ENCODE assay signal across 11 cellular contexts in genomic region chr20:38871560-38871953, GRCh38. TPM values are rescaled to one million over a fixed set of nuclear protein-coding genes. Genes with fewer than 3 reads are reported as not detected.
A peak's percentile ranks its signal among the peaks of the same experiment; 100 is the strongest.
DNase-seq lines count a peak whose midpoint lies in the region; ATAC-seq and TF ChIP-seq lines count a peak whose summit lies in the region.
"Had no signal": no experiment of that assay in that cellular context is flagged by ENCODE, and none has a peak within 500 bp of the region (broad histone marks: within the 10 kb centered on the region; RNA-seq: fewer than 3 reads in every experiment).

No MANE protein-coding gene starts in this region.

- peaks cover 67% of the 10 kb centered on the region for H3K79me2 ChIP-seq in DOHH2 (ENCODE audit: control insufficient read depth, low read length)

- no peaks in the 10 kb centered on the region for H4K20me1 ChIP-seq in DOHH2 (ENCODE audit: control insufficient read depth, insufficient read depth, low read depth, low read length)

- no peaks in the 10 kb centered on the region for H3K9me3 ChIP-seq in CD4-positive, CD25-positive, alpha-beta regulatory T cell (ENCODE audit: control insufficient read depth in 2 of 2, low read length in 2 of 2)
- H3K9me3 ChIP-seq in DOHH2 (ENCODE audit: control insufficient read depth, insufficient read depth, low read length) (no peaks in the 10 kb centered on the region), mucosa of rectum (ENCODE audit: control insufficient read depth in 2 of 2, low read length in 2 of 2) (no peaks in the 10 kb centered on the region)
- H3K9me3 ChIP-seq: mucosa of descending colon had no signal

- H3K4me2 ChIP-seq in DOHH2 (ENCODE audit: low read length), result peak overlapping the region; percentile 84

- peaks cover 26 to 92% (median 68%) of the 10 kb centered on the region in 4 donors for H3K4me1 Mint-ChIP-seq in CD4-positive, CD25-positive, alpha-beta regulatory T cell
- H3K4me1 Mint-ChIP-seq in activated T-helper 1 cell treated with anti-CD3 and anti-CD28 coated beads, Interleukin-12 subunit alpha, Interleukin-12 subunit beta, Interleukin-2, Interleukin-4 antibody, amounts not matched to agents 30 ng/mL and 10 ng/mL and 1 ng/mL, durations not matched to agents 14 hours and 24 hours and 36 hours (ENCODE audit: low read depth), result peaks cover 89% of the 10 kb centered on the region

- H3K27ac ChIP-seq in CD4-positive, CD25-positive, alpha-beta regulatory T cell (ENCODE audit: insufficient read depth, low read length, poor library complexity, severe bottlenecking), result peak overlapping the region; percentile 81
- H3K27ac ChIP-seq in DOHH2 (ENCODE audit: low read depth, low read length) (peak overlapping the region; percentile 98), mucosa of rectum (ENCODE audit: low read depth in 2 of 2, low read length in 2 of 2) (peak overlapping the region; percentile 90)

- intact Hi-C loops in activated T-helper 1 cell treated with anti-CD3 and anti-CD28 coated beads, Interleukin-12 subunit alpha, Interleukin-12 subunit beta, Interleukin-2, Interleukin-4 antibody, amounts not matched to agents 30 ng/mL and 10 ng/mL and 1 ng/mL, durations not matched to agents 14 hours and 24 hours and 36 hours (cut with micrococcal nuclease), result no loop called here

- H3K4me1 ChIP-seq in CD4-positive, CD25-positive, alpha-beta regulatory T cell (ENCODE audit: control insufficient read depth, insufficient read depth, low read length, poor library complexity, severe bottlenecking), result peaks cover 67% of the 10 kb centered on the region
- H3K4me1 ChIP-seq in DOHH2 (ENCODE audit: control insufficient read depth, low read length) (peaks cover 93% of the 10 kb centered on the region), mucosa of rectum (ENCODE audit: control insufficient read depth in 2 of 2, insufficient read depth in 2 of 2, low read length in 2 of 2) (peaks cover 47 to 51% of the 10 kb centered on the region in 2 donors)

- ATAC-seq in CD4-positive, CD25-positive, alpha-beta regulatory T cell (ENCODE audit: low read depth in 2 of 2), result no peak
- ATAC-seq in GM19397 (IDR thresholded peaks at IDR 0.05; ENCODE audit: unreplicated experiment), result no peak

- no peaks in the 10 kb centered on the region for H3K36me3 ChIP-seq in CD4-positive, CD25-positive, alpha-beta regulatory T cell (ENCODE audit: control insufficient read depth, insufficient read depth, low read length)
- H3K36me3 ChIP-seq in DOHH2 (ENCODE audit: control insufficient read depth, low read length) (peaks cover 24% of the 10 kb centered on the region), mucosa of rectum (ENCODE audit: control insufficient read depth in 2 of 2, insufficient read depth in 2 of 2, low read length in 2 of 2) (no peaks in the 10 kb centered on the region)

- peak overlapping the region in 1 of 2 donors; percentile 21 for H3K9ac ChIP-seq in mucosa of rectum (ENCODE audit: low read depth in 1 of 2, low read length in 2 of 2)

- H3K27me3 Mint-ChIP-seq in CD4-positive, CD25-positive, alpha-beta regulatory T cell, result peaks cover 5% of the 10 kb centered on the region
- H3K27me3 Mint-ChIP-seq in activated T-helper 1 cell treated with anti-CD3 and anti-CD28 coated beads, Interleukin-12 subunit alpha, Interleukin-12 subunit beta, Interleukin-2, Interleukin-4 antibody, amounts not matched to agents 30 ng/mL and 10 ng/mL and 1 ng/mL, durations not matched to agents 14 hours and 24 hours and 36 hours (ENCODE audit: insufficient read depth), result no peaks in the 10 kb centered on the region

- peaks cover 62% of the 10 kb centered on the region for H3F3A ChIP-seq in DOHH2 (ENCODE audit: control insufficient read depth, insufficient read depth)

- peaks cover 0 to 2% (median 0%) of the 10 kb centered on the region in 7 donors for H3K9me3 Mint-ChIP-seq in CD4-positive, CD25-positive, alpha-beta regulatory T cell
- no peaks in the 10 kb centered on the region for H3K9me3 Mint-ChIP-seq in activated T-helper 1 cell treated with anti-CD3 and anti-CD28 coated beads, Interleukin-12 subunit alpha, Interleukin-12 subunit beta, Interleukin-2, Interleukin-4 antibody, amounts not matched to agents 30 ng/mL and 10 ng/mL and 1 ng/mL, durations not matched to agents 14 hours and 24 hours and 36 hours

- peak overlapping the region in 2 of 3 donors; percentile 91 to 98 for H3K27ac Mint-ChIP-seq in CD4-positive, CD25-positive, alpha-beta regulatory T cell
- H3K27ac Mint-ChIP-seq in activated T-helper 1 cell treated with anti-CD3 and anti-CD28 coated beads, Interleukin-12 subunit alpha, Interleukin-12 subunit beta, Interleukin-2, Interleukin-4 antibody, amounts not matched to agents 30 ng/mL and 10 ng/mL and 1 ng/mL, durations not matched to agents 14 hours and 24 hours and 36 hours, result peak overlapping the region; percentile 91

- TF ChIP-seq CTCF in DOHH2 (IDR thresholded peaks at IDR 0.05; ENCODE audit: low read depth, low read length, poor library complexity, severe bottlenecking), result no peak

- H3K9me2 ChIP-seq in DOHH2 (replicated peaks; ENCODE audit: control insufficient read depth, low read length), result no peaks in the 10 kb centered on the region

- peaks cover 5% of the 10 kb centered on the region for H3K36me3 Mint-ChIP-seq in CD4-positive, CD25-positive, alpha-beta regulatory T cell
- H3K36me3 Mint-ChIP-seq in activated T-helper 1 cell treated with anti-CD3 and anti-CD28 coated beads, Interleukin-12 subunit alpha, Interleukin-12 subunit beta, Interleukin-2, Interleukin-4 antibody, amounts not matched to agents 30 ng/mL and 10 ng/mL and 1 ng/mL, durations not matched to agents 14 hours and 24 hours and 36 hours (ENCODE audit: low read depth), result peaks cover 30% of the 10 kb centered on the region

- H3K4me3 ChIP-seq in CD4-positive, CD25-positive, alpha-beta regulatory T cell (ENCODE audit: low read depth, low read length), result peak overlapping the region; percentile 71
- H3K4me3 ChIP-seq in DOHH2 (ENCODE audit: low read length), result peak overlapping the region; percentile 60
- peak overlapping the region in 1 of 2 donors; percentile 10 for H3K4me3 ChIP-seq in mucosa of rectum (ENCODE audit: low read length in 2 of 2)
- H3K4me3 ChIP-seq: mucosa of descending colon had no signal

- H3K4me3 Mint-ChIP-seq in CD4-positive, CD25-positive, alpha-beta regulatory T cell, result peak overlapping the region; percentile 66 to 92 (median 78)
- no peak overlapping the region for H3K4me3 Mint-ChIP-seq in activated T-helper 1 cell treated with anti-CD3 and anti-CD28 coated beads, Interleukin-12 subunit alpha, Interleukin-12 subunit beta, Interleukin-2, Interleukin-4 antibody, amounts not matched to agents 30 ng/mL and 10 ng/mL and 1 ng/mL, durations not matched to agents 14 hours and 24 hours and 36 hours

- DNase-seq in CD4-positive, CD25-positive, alpha-beta regulatory T cell, result no peak
- no peak for DNase-seq in activated T-helper 1 cell treated with anti-CD3 and anti-CD28 coated beads, Interleukin-12 subunit alpha, Interleukin-12 subunit beta, Interleukin-2, Interleukin-4 antibody, amounts not matched to agents 30 ng/mL and 10 ng/mL and 1 ng/mL, durations not matched to agents 14 hours and 24 hours and 36 hours (ENCODE audit: low spot score)
- DNase-seq in NCI-H1436 treated with DMSO at 0.1 percent for 48 hours (lab: John Stamatoyannopoulos, UW) (no peak), DMS79 (lab: John Stamatoyannopoulos, UW) (no peak)
- DNase-seq: effector CD8-positive, alpha-beta T cell; hypothalamus; stimulated activated CD4-positive, alpha-beta T cell treated with anti-CD3 and anti-CD28 coated beads, Interleukin-4, amount 100 ng/mL, for 1 hour had no signal

- H3K27me3 ChIP-seq in CD4-positive, CD25-positive, alpha-beta regulatory T cell (ENCODE audit: control insufficient read depth, insufficient read depth, low read length), result no peaks in the 10 kb centered on the region
- H3K27me3 ChIP-seq in DOHH2 (ENCODE audit: control insufficient read depth, low read length), result no peaks in the 10 kb centered on the region
- no peaks in the 10 kb centered on the region for H3K27me3 ChIP-seq in mucosa of rectum (ENCODE audit: control insufficient read depth in 2 of 2, insufficient read depth in 2 of 2, low read length in 2 of 2)

RNA-seq across cellular contexts. Expression of gene FAM83D, which starts 54.7 kb away (rescaled TPM):
- total RNA-seq in CD4-positive, CD25-positive, alpha-beta regulatory T cell, result 8.6 TPM
- polyA plus RNA-seq in CD4-positive, CD25-positive, alpha-beta regulatory T cell, result 1 to 10 TPM in 2 of 4 donors, under 1 TPM in 2; 0.20 to 1.8 (median 1.1) TPM
- total RNA-seq in activated T-helper 1 cell treated with anti-CD3 and anti-CD28 coated beads, Interleukin-12 subunit alpha, Interleukin-12 subunit beta, Interleukin-2, Interleukin-4 antibody, amounts not matched to agents 30 ng/mL and 10 ng/mL and 1 ng/mL, durations not matched to agents 14 hours and 24 hours and 36 hours, result 11.0 and 12.4 TPM in 2 replicates
